19 cellular contexts compared by ENCODE assay signal in genomic region chr18:8260847-8261246, GRCh38.
DNase-seq lines count a peak whose midpoint lies in the region; ATAC-seq, FAIRE-seq and TF ChIP-seq lines count a peak whose summit lies in the region.
"Had no signal": no experiment of that assay in that cellular context is flagged by ENCODE, and none has a peak within 500 bp of the region (broad histone marks: within the 10 kb centered on the region; RNA-seq: fewer than 3 reads in every experiment).

No MANE protein-coding gene starts in this region.

- no peaks in the 10 kb centered on the region for H3K4me1 ChIP-seq in kidney (ENCODE audit: control insufficient read depth in 1 of 2, insufficient read depth in 1 of 2, low read depth in 1 of 2, low read length in 2 of 2)
- H3K4me1 ChIP-seq: BLaER1, left lung, spleen, upper lobe of left lung had no signal

- no peaks in the 10 kb centered on the region for H3K9me3 Mint-ChIP-seq in progenitor cell of endocrine pancreas (ENCODE audit: low read depth)
- peaks cover 1 to 4% of the 10 kb centered on the region in 2 donors for H3K9me3 Mint-ChIP-seq in activated naive CD4-positive, alpha-beta T cell treated with anti-CD3 and anti-CD28 coated beads, Interleukin-2, amount 50 U/mL, for 72 hours
- H3K9me3 Mint-ChIP-seq: activated T-helper 17 cell treated with anti-CD3 and anti-CD28 coated beads, Interleukin-2, amount 50 U/mL, for 72 hours had no signal

- DNase-seq in NCI-H1092 (lab: John Stamatoyannopoulos, UW) = peak; percentile 17
- DNase-seq in NCI-H1092 treated with DMSO at 0.1 percent for 48 hours (lab: John Stamatoyannopoulos, UW) = no peak
- peak; percentile 81 for DNase-seq in NCI-H69 (lab: John Stamatoyannopoulos, UW)
- no peak for DNase-seq in progenitor cell of endocrine pancreas (ENCODE audit: low spot score, unreplicated experiment)
- DNase-seq in activated naive CD4-positive, alpha-beta T cell treated with anti-CD3 and anti-CD28 coated beads, Interleukin-2, amount 50 U/mL, for 72 hours (ENCODE audit: low spot score in 2 of 2) = no peak
- no peak for DNase-seq in kidney
- no peak for DNase-seq in DMS 273 (lab: John Stamatoyannopoulos, UW; ENCODE audit: unreplicated experiment)
- DNase-seq: activated CD8-positive, alpha-beta T cell treated with anti-CD3 and anti-CD28 coated beads, Interleukin-2, amount 10 ng/mL, durations not matched to agents 7 days and 5 days; left lung; NCI-H2029 treated with DMSO at 0.1 percent for 48 hours; spleen; stimulated activated naive CD4-positive, alpha-beta T cell treated with Interleukin-2 at 50 U/mL for 16 hours had no signal

- intact Hi-C loops in kidney (cut with DNase I) = no loop called here

- peak overlapping the region; percentile 25 for H3K27ac Mint-ChIP-seq in progenitor cell of endocrine pancreas
- no peak overlapping the region for H3K27ac Mint-ChIP-seq in activated naive CD4-positive, alpha-beta T cell treated with anti-CD3 and anti-CD28 coated beads, Interleukin-2, amount 50 U/mL, for 72 hours
- H3K27ac Mint-ChIP-seq: activated CD8-positive, alpha-beta T cell treated with anti-CD3 and anti-CD28 coated beads, Interleukin-2, amount 10 ng/mL, durations not matched to agents 7 days and 5 days; activated T-helper 17 cell treated with anti-CD3 and anti-CD28 coated beads, Interleukin-2, amount 50 U/mL, for 72 hours had no signal

- H3K4me3 Mint-ChIP-seq in progenitor cell of endocrine pancreas (ENCODE audit: low read depth) = no peak overlapping the region
- H3K4me3 Mint-ChIP-seq: activated CD8-positive, alpha-beta T cell treated with anti-CD3 and anti-CD28 coated beads, Interleukin-2, amount 10 ng/mL, durations not matched to agents 7 days and 5 days; activated T-helper 17 cell treated with anti-CD3 and anti-CD28 coated beads, Interleukin-2, amount 50 U/mL, for 72 hours had no signal

- no peaks in the 10 kb centered on the region for H3K9me3 ChIP-seq in kidney (ENCODE audit: control insufficient read depth in 1 of 2, low read length in 2 of 2)
- H3K9me3 ChIP-seq: BLaER1, left lung, spleen, upper lobe of left lung had no signal

- peaks cover 12% of the 10 kb centered on the region for H3K4me1 Mint-ChIP-seq in progenitor cell of endocrine pancreas (ENCODE audit: low read depth)
- H3K4me1 Mint-ChIP-seq: activated T-helper 17 cell treated with anti-CD3 and anti-CD28 coated beads, Interleukin-2, amount 50 U/mL, for 72 hours had no signal

- TF ChIP-seq CTCF in progenitor cell of endocrine pancreas (IDR thresholded peaks at IDR 0.05; ENCODE audit: unreplicated experiment) (no peak), kidney (IDR thresholded peaks at IDR 0.05; ENCODE audit: borderline replicate concordance, extremely low read depth, insufficient read depth) (no peak)

- peaks cover 0 to 7% of the 10 kb centered on the region in 2 donors for H3K36me3 ChIP-seq in kidney (ENCODE audit: control insufficient read depth in 1 of 2, insufficient read depth in 2 of 2, low read length in 2 of 2)
- H3K36me3 ChIP-seq: BLaER1, left lung, spleen had no signal

- no peak overlapping the region for H3K4me3 ChIP-seq in kidney (ENCODE audit: low read length in 2 of 2)
- H3K4me3 ChIP-seq: BLaER1, left lung, spleen, upper lobe of left lung had no signal

- FAIRE-seq in kidney (lab: Jason Lieb, UNC) = no peak
- FAIRE-seq: endometrium, HepG2 had no signal

- no peak overlapping the region for H3K9ac ChIP-seq in kidney (ENCODE audit: low read length in 2 of 2)
- H3K9ac ChIP-seq: BLaER1 had no signal

- no peaks in the 10 kb centered on the region for H3K27me3 Mint-ChIP-seq in progenitor cell of endocrine pancreas
- H3K27me3 Mint-ChIP-seq: activated T-helper 17 cell treated with anti-CD3 and anti-CD28 coated beads, Interleukin-2, amount 50 U/mL, for 72 hours had no signal

- H3K27ac ChIP-seq in kidney (ENCODE audit: low read depth in 2 of 2, low read length in 2 of 2) = no peak overlapping the region
- H3K27ac ChIP-seq: 22Rv1, BLaER1, left lung, spleen, upper lobe of left lung had no signal

- H3K36me3 Mint-ChIP-seq in progenitor cell of endocrine pancreas (ENCODE audit: insufficient read depth) = no peaks in the 10 kb centered on the region
- no peaks in the 10 kb centered on the region for H3K36me3 Mint-ChIP-seq in activated naive CD4-positive, alpha-beta T cell treated with anti-CD3 and anti-CD28 coated beads, Interleukin-2, amount 50 U/mL, for 72 hours

- peak; percentile 56 for ATAC-seq in HG02763 (IDR thresholded peaks at IDR 0.05; ENCODE audit: unreplicated experiment)
- no peak for ATAC-seq in activated naive CD4-positive, alpha-beta T cell treated with anti-CD3 and anti-CD28 coated beads, Interleukin-2, amount 50 U/mL, for 72 hours
- ATAC-seq: activated CD8-positive, alpha-beta T cell treated with anti-CD3 and anti-CD28 coated beads, Interleukin-2, amount 10 ng/mL, durations not matched to agents 7 days and 5 days; activated T-helper 17 cell treated with anti-CD3 and anti-CD28 coated beads, Interleukin-2, amount 50 U/mL, for 72 hours; HepG2; left lung had no signal

Comparison
In these comparisons a context has a peak if more than half of its experiments do, and no peak if none do; other contexts are left out.
1. DNase-seq: peak in NCI-H1092 (single experiment) and NCI-H69 (single experiment); none in NCI-H1092 treated with DMSO at 0.1 percent for 48 hours (single experiment), progenitor cell of endocrine pancreas (single experiment), activated naive CD4-positive, alpha-beta T cell treated with anti-CD3 and anti-CD28 coated beads, Interleukin-2, amount 50 U/mL, for 72 hours (0 of 2), kidney (single experiment) and DMS 273 (single experiment).